ENCODE assay signal across 8 cellular contexts in the genomic region with DNA sequence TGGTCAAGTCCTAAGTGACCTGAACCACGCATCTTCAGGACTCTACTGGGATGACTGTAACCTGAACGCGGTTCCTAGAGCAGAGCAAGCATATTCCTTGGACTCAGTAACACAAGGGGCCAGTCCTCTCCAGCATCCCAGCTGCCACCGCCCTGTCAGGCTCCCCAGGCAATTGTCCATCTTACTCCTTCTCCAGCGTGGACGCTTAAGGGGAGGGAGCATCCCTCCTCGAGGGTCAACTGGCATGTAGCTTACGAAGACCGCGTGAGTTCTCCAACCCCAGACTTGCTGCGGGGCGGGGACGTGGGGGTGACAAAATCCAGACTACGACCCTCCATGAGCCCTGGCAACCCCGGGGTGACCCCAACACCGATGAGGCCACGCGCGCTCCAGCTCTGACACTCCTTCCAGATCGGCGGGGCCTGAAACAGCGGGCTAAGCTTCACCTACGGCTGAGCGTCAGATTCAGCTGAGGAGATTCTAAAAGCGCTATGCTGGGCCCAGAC. TPM values are rescaled to one million over a fixed set of nuclear protein-coding genes. Genes with fewer than 3 reads are reported as not detected.
DNase-seq lines count a peak whose midpoint lies in the region; ATAC-seq and TF ChIP-seq lines count a peak whose summit lies in the region.

No MANE protein-coding gene starts in this region.

- CTCF ChIA-PET in activated CD4-positive, alpha-beta T cell treated with anti-CD3 and anti-CD28 coated beads for 36 hours (lab: Charles Lee), result interaction anchor here (0.6 to 2.1 kb wide), 15 partner anchors 11 to 1055 kb away, joined by 3 to 13 read pairs (median 4); no protein-coding TSS in a partner anchor

- H3K36me3 ChIP-seq in ectodermal cell (ENCODE audit: control insufficient read depth, insufficient read depth, low read length) (no peaks in the 10 kb centered on the region), vagina (no peaks in the 10 kb centered on the region)

- ATAC-seq in activated CD4-positive, alpha-beta T cell treated with anti-CD3 and anti-CD28 coated beads for 36 hours, result no peak
- peak; percentile 12 for ATAC-seq in HG03066 (IDR thresholded peaks at IDR 0.05; ENCODE audit: low read depth, unreplicated experiment)
- ATAC-seq in HG02610 (IDR thresholded peaks at IDR 0.05; ENCODE audit: unreplicated experiment), result no peak

- H3K9me3 ChIP-seq in ectodermal cell (ENCODE audit: control insufficient read depth, low read length), result no peaks in the 10 kb centered on the region
- H3K9me3 ChIP-seq in mononuclear cell (ENCODE audit: low read depth, low read length), result no peaks in the 10 kb centered on the region
- no peaks in the 10 kb centered on the region for H3K9me3 ChIP-seq in vagina

- DNase-seq in activated CD4-positive, alpha-beta T cell treated with anti-CD3 and anti-CD28 coated beads for 36 hours, result no peak
- no peak for DNase-seq in activated CD4-positive, alpha-beta T cell treated with anti-CD3 and anti-CD28 coated beads, Interleukin-2, amount 50 U/mL, for 48 hours
- DNase-seq in RKO (ENCODE audit: low spot score) (peak; percentile 51), vagina (ENCODE audit: extremely low spot score in 2 of 2) (peak in 1 of 2 donors; percentile 89)

- no peaks in the 10 kb centered on the region for H3K9me3 Mint-ChIP-seq in activated CD4-positive, alpha-beta T cell treated with anti-CD3 and anti-CD28 coated beads for 36 hours (ENCODE audit: low read depth)

- no peak for TF ChIP-seq CTCF in vagina (IDR thresholded peaks at IDR 0.05)

- H3K4me3 ChIP-seq in ectodermal cell (ENCODE audit: insufficient read depth, low read depth, low read length) (peak overlapping the region; percentile 69), mononuclear cell (ENCODE audit: low read length) (peak overlapping the region; percentile 66), vagina (peak overlapping the region; percentile 74 to 88)

- WGBS in ectodermal cell, 2 experiments, result 3 to 4% methylated on average over 25 of the region's 25 CpGs

- TF ChIP-seq POLR2A in vagina (IDR thresholded peaks at IDR 0.05), result no peak

- POLR2A ChIA-PET in activated CD4-positive, alpha-beta T cell treated with anti-CD3 and anti-CD28 coated beads for 36 hours (lab: Charles Lee), result interaction anchor here (0.5 to 2.1 kb wide), 10 partner anchors 37 to 844 kb away, joined by 3 to 14 read pairs (median 4); a partner anchor contains a TSS

- no peaks in the 10 kb centered on the region for H3K27me3 Mint-ChIP-seq in activated CD4-positive, alpha-beta T cell treated with anti-CD3 and anti-CD28 coated beads for 36 hours

- H3K27ac ChIP-seq in ectodermal cell (ENCODE audit: insufficient read depth, low read depth, low read length, poor library complexity, severe bottlenecking) (peak overlapping the region; percentile 79), vagina (peak overlapping the region; percentile 86)

- H3K4me1 ChIP-seq in ectodermal cell (ENCODE audit: control insufficient read depth, insufficient read depth, low read length) (peaks cover 4% of the 10 kb centered on the region), mononuclear cell (ENCODE audit: insufficient read depth, low read length) (peaks cover 19% of the 10 kb centered on the region), vagina (peaks cover 24% of the 10 kb centered on the region)

- intact Hi-C loops in activated CD4-positive, alpha-beta T cell treated with anti-CD3 and anti-CD28 coated beads for 36 hours (cut with DNase I, micrococcal nuclease), result loop anchor here (5.0 kb wide), 4 partner anchors 80 to 845 kb away; a partner anchor contains a TSS
- intact Hi-C loops in vagina (cut with DNase I), result no loop called here

- peak overlapping the region; percentile 93 for H3K4me3 Mint-ChIP-seq in activated CD4-positive, alpha-beta T cell treated with anti-CD3 and anti-CD28 coated beads for 36 hours

- peaks cover 30% of the 10 kb centered on the region for H3K4me1 Mint-ChIP-seq in activated CD4-positive, alpha-beta T cell treated with anti-CD3 and anti-CD28 coated beads for 36 hours

- H3K27me3 ChIP-seq in ectodermal cell (ENCODE audit: control insufficient read depth, insufficient read depth, low read length, poor library complexity, severe bottlenecking) (no peaks in the 10 kb centered on the region), mononuclear cell (ENCODE audit: insufficient read depth, low read length) (no peaks in the 10 kb centered on the region), vagina (no peaks in the 10 kb centered on the region)

- H3K27ac Mint-ChIP-seq in activated CD4-positive, alpha-beta T cell treated with anti-CD3 and anti-CD28 coated beads for 36 hours, result peak overlapping the region; percentile 93

- peaks cover 35% of the 10 kb centered on the region for H3K36me3 Mint-ChIP-seq in activated CD4-positive, alpha-beta T cell treated with anti-CD3 and anti-CD28 coated beads for 36 hours (ENCODE audit: low read depth)

RNA-seq across cellular contexts. Expression of a gene that starts 0.9 kb away (rescaled TPM):
- 100 to 1,000 TPM; 213 to 222 TPM for total RNA-seq in activated CD4-positive, alpha-beta T cell treated with anti-CD3 and anti-CD28 coated beads for 36 hours
- polyA plus RNA-seq in ectodermal cell (2013, experiment 1 of 4), result 123 TPM
- polyA plus RNA-seq in ectodermal cell (2013, experiment 2 of 4), result 102 TPM
- 72.4 TPM for polyA plus RNA-seq in ectodermal cell (2013, experiment 3 of 4)
- 68.5 TPM for polyA plus RNA-seq in ectodermal cell (2013, experiment 4 of 4)
- total RNA-seq in mononuclear cell (9.0 TPM), vagina (40.3 TPM)
